Comparison of ENCODE assay signal across 28 cellular contexts in genomic region chr3:146395164-146395563, GRCh38.
"Had no signal": no experiment of that assay in that cellular context is flagged by ENCODE, and none has a peak within 500 bp of the region (broad histone marks: within the 10 kb centered on the region; RNA-seq: fewer than 3 reads in every experiment).

No MANE protein-coding gene starts in this region.

- H3K4me1 Mint-ChIP-seq: endodermal cell; memory B cell; stimulated activated memory B cell treated with anti-CD40 and anti-IgM and Interleukin-4, amounts not matched to agents 10 μg/mL and 1 μg/mL and 100 μg/mL, for 72 hours had no signal

- H3K27ac ChIP-seq: colonic mucosa, esophagus muscularis mucosa, foreskin keratinocyte, neutrophil, parathyroid adenoma, testis, tibial artery had no signal

- H3K4me1 ChIP-seq: colonic mucosa, foreskin keratinocyte, parathyroid adenoma, testis had no signal

- H3K9ac ChIP-seq: parathyroid adenoma had no signal

- H3K27ac Mint-ChIP-seq: dendritic cell treated with granulocyte-macrophage colony-stimulating factor and Interleukin-4, amounts not matched to agents 40 ng/mL and 50 ng/mL, for 4 days; endodermal cell; immature natural killer cell; memory B cell; natural killer cell treated with Interleukin-12 subunit alpha and Interleukin-12 subunit beta and Interleukin-15 and Interleukin-18, amount 100 ng/mL, for 72 hours; progenitor cell of endocrine pancreas; stimulated activated memory B cell treated with anti-CD40 and anti-IgM and Interleukin-4, amounts not matched to agents 10 μg/mL and 1 μg/mL and 100 μg/mL, for 72 hours; type B pancreatic cell had no signal

- DNase-seq: colonic mucosa; effector CD8-positive, alpha-beta T cell; endodermal cell; foreskin keratinocyte; glutamatergic neuron; hypothalamus; immature natural killer cell; islet precursor cell; stimulated activated CD4-positive, alpha-beta T cell treated with anti-CD3 and anti-CD28 coated beads, Interleukin-2, amount 100 ng/mL, for 24 hours; stimulated activated CD4-positive, alpha-beta T cell treated with anti-CD3 and anti-CD28 coated beads, Interleukin-4, amount 100 ng/mL, for 4 hours; stimulated activated naive CD8-positive, alpha-beta T cell treated with anti-CD3 and anti-CD28 coated beads, Interleukin-15, Interleukin-2, amounts not matched to agents 100 U/mL and 50 U/mL, for 24 hours; substantia nigra; testis; tibial artery had no signal

- H3K4me3 Mint-ChIP-seq: dendritic cell treated with granulocyte-macrophage colony-stimulating factor and Interleukin-4, amounts not matched to agents 40 ng/mL and 50 ng/mL, for 4 days; endodermal cell; immature natural killer cell; memory B cell; natural killer cell treated with Interleukin-12 subunit alpha and Interleukin-12 subunit beta and Interleukin-15 and Interleukin-18, amount 100 ng/mL, for 72 hours; neural crest cell; stimulated activated memory B cell treated with anti-CD40 and anti-IgM and Interleukin-4, amounts not matched to agents 10 μg/mL and 1 μg/mL and 100 μg/mL, for 72 hours; type B pancreatic cell had no signal

- H3K27me3 Mint-ChIP-seq: dendritic cell treated with granulocyte-macrophage colony-stimulating factor and Interleukin-4, amounts not matched to agents 40 ng/mL and 50 ng/mL, for 4 days; progenitor cell of endocrine pancreas; stimulated activated memory B cell treated with anti-CD40 and anti-IgM and Interleukin-4, amounts not matched to agents 10 μg/mL and 1 μg/mL and 100 μg/mL, for 72 hours; type B pancreatic cell had no signal

- H3K4me3 ChIP-seq: colonic mucosa, esophagus muscularis mucosa, lung, testis, tibial artery had no signal

- H3K36me3 Mint-ChIP-seq: immature natural killer cell; memory B cell; natural killer cell treated with Interleukin-12 subunit alpha and Interleukin-12 subunit beta and Interleukin-15 and Interleukin-18, amount 100 ng/mL, for 72 hours; stimulated activated memory B cell treated with anti-CD40 and anti-IgM and Interleukin-4, amounts not matched to agents 10 μg/mL and 1 μg/mL and 100 μg/mL, for 72 hours; type B pancreatic cell had no signal

- H3K36me3 ChIP-seq: colonic mucosa, esophagus muscularis mucosa, neutrophil, tibial artery had no signal

- H3K79me2 ChIP-seq: parathyroid adenoma had no signal

- H3K9me3 Mint-ChIP-seq: dendritic cell treated with granulocyte-macrophage colony-stimulating factor and Interleukin-4, amounts not matched to agents 40 ng/mL and 50 ng/mL, for 4 days; memory B cell; natural killer cell treated with Interleukin-12 subunit alpha and Interleukin-12 subunit beta and Interleukin-15 and Interleukin-18, amount 100 ng/mL, for 72 hours; stimulated activated memory B cell treated with anti-CD40 and anti-IgM and Interleukin-4, amounts not matched to agents 10 μg/mL and 1 μg/mL and 100 μg/mL, for 72 hours; type B pancreatic cell had no signal

- ATAC-seq: foreskin keratinocyte; left lobe of liver; natural killer cell treated with Interleukin-12 subunit alpha and Interleukin-12 subunit beta and Interleukin-15 and Interleukin-18, amount 100 ng/mL, for 72 hours; sciatic nerve; stimulated activated memory B cell treated with anti-CD40 and anti-IgM and Interleukin-4, amounts not matched to agents 10 μg/mL and 1 μg/mL and 100 μg/mL, for 72 hours; stimulated activated naive CD8-positive, alpha-beta T cell treated with anti-CD3 and anti-CD28 coated beads, Interleukin-15, Interleukin-2, amounts not matched to agents 100 U/mL and 50 U/mL, for 24 hours had no signal

- H2AFZ ChIP-seq: parathyroid adenoma had no signal

- H3K27me3 ChIP-seq: colonic mucosa, esophagus muscularis mucosa, neutrophil, testis, tibial artery had no signal

- H3K9me3 ChIP-seq: colonic mucosa, esophagus muscularis mucosa, neutrophil, testis, tibial artery had no signal

- FAIRE-seq: endothelial cell of umbilical vein had no signal
